In genomic region chr5:14714706-14715105, GRCh38 we compare ENCODE assay signal across 1 cellular context.
TF ChIP-seq lines count a peak whose summit lies in the region.

No MANE protein-coding gene starts in this region.

TF ChIP-seq in IMR-90, 13 proteins besides CTCF, POLR2A, EP300 and RAD21 (continued from another document):
- TF ChIP-seq CHD1 (IDR thresholded peaks at IDR 0.05; ENCODE audit: low read depth, low read length) (no peak), RCOR1 (IDR thresholded peaks at IDR 0.05; ENCODE audit: insufficient replicate concordance, low read length) (no peak), MAFK (IDR thresholded peaks at IDR 0.05; ENCODE audit: low read depth, low read length) (no peak), RFX5 (IDR thresholded peaks at IDR 0.05; ENCODE audit: low read depth, low read length) (no peak)
TF ChIP-seq in IMR-90: peak in this region for 0.
